10 cellular contexts compared by ENCODE assay signal in the genomic region with DNA sequence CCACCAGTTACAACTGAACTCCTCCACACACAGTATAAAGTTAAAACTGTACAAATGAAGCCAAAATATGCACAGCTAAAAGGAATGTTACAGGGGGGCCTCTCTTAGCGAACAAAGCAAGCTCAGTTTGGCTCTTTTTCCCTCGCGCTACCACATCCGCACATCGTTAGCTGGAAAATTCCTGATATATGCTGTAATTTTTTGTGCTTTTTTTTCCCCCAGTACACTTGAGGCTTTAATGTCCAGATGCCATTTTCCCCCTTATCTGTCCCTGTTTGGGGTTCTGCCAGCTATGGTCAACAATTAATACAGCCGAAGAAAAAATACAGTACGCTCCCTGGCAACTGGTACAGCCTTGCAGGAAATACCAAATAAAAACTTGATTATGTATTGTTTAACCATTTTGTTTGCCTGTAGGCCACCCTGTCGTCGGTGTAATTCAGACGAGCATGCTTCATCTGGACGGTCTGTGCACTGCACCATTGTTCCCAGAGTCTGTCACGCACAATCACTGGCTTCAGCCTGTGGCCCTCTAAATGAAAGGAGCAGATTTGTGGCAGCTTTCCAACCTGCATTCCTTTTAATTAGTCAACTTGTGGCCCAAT.
DNase-seq lines count a peak whose midpoint lies in the region; ATAC-seq and TF ChIP-seq lines count a peak whose summit lies in the region.
"Had no signal": no experiment of that assay in that cellular context is flagged by ENCODE, and none has a peak within 500 bp of the region (broad histone marks: within the 10 kb centered on the region; RNA-seq: fewer than 3 reads in every experiment).

No MANE protein-coding gene starts in this region.

- H3K79me2 ChIP-seq in osteoblast (ENCODE audit: insufficient read depth, low read length) = peaks cover 55% of the 10 kb centered on the region

- H3K9me3 ChIP-seq in BE2C (no peaks in the 10 kb centered on the region), RWPE2 (ENCODE audit: severe bottlenecking) (no peaks in the 10 kb centered on the region), osteoblast (ENCODE audit: low read depth, low read length) (no peaks in the 10 kb centered on the region)

- no peaks in the 10 kb centered on the region for H3K27me3 Mint-ChIP-seq in activated T-cell treated with anti-CD3 and anti-CD28 coated beads, Interleukin-2, amount 50 U/mL, for 72 hours (ENCODE audit: low read depth)
- H3K27me3 Mint-ChIP-seq: dendritic cell treated with granulocyte-macrophage colony-stimulating factor and Interleukin-4, amounts not matched to agents 40 ng/mL and 50 ng/mL, for 4 days; IgD-negative memory B cell had no signal

- H3K27ac ChIP-seq in RWPE2 (ENCODE audit: poor library complexity, severe bottlenecking) (peak overlapping the region; percentile 69), osteoblast (ENCODE audit: low read depth, low read length) (peak overlapping the region; percentile 89)

- H2AFZ ChIP-seq in osteoblast (ENCODE audit: low read length) = no peak overlapping the region

- peak overlapping the region; percentile 72 for H3K4me2 ChIP-seq in osteoblast (ENCODE audit: insufficient read depth, low read length)

- peaks cover 4% of the 10 kb centered on the region in 2 donors for H3K9me3 Mint-ChIP-seq in activated T-cell treated with anti-CD3 and anti-CD28 coated beads, Interleukin-2, amount 50 U/mL, for 72 hours
- H3K9me3 Mint-ChIP-seq: dendritic cell treated with granulocyte-macrophage colony-stimulating factor and Interleukin-4, amounts not matched to agents 40 ng/mL and 50 ng/mL, for 4 days; IgD-negative memory B cell had no signal

- H3K4me3 Mint-ChIP-seq in activated T-cell treated with anti-CD3 and anti-CD28 coated beads, Interleukin-2, amount 50 U/mL, for 72 hours = no peak overlapping the region
- H3K4me3 Mint-ChIP-seq: dendritic cell treated with granulocyte-macrophage colony-stimulating factor and Interleukin-4, amounts not matched to agents 40 ng/mL and 50 ng/mL, for 4 days; IgD-negative memory B cell had no signal

- no peaks in the 10 kb centered on the region for H3K27me3 ChIP-seq in BE2C
- no peaks in the 10 kb centered on the region for H3K27me3 ChIP-seq in RWPE2 (ENCODE audit: insufficient read depth, poor library complexity, severe bottlenecking)
- no peaks in the 10 kb centered on the region for H3K27me3 ChIP-seq in osteoblast (ENCODE audit: insufficient read depth, low read length)

- H3K4me3 ChIP-seq in BE2C (ENCODE audit: low read depth, low read length) (0 out of 2 replicates have a peak overlapping the region, but pooled peaks have one; percentile 9), RWPE2 (ENCODE audit: severe bottlenecking) (no peak overlapping the region), fibroblast of villous mesenchyme (ENCODE audit: low read depth, low read length) (peak overlapping the region; percentile 29), osteoblast (ENCODE audit: insufficient read depth, low read length) (peak overlapping the region; percentile 20)

- ATAC-seq in RWPE2 (ENCODE audit: low read depth) = peak; percentile 58
- no peak for ATAC-seq in GM18511 (IDR thresholded peaks at IDR 0.05; ENCODE audit: unreplicated experiment)
- ATAC-seq in activated T-cell treated with anti-CD3 and anti-CD28 coated beads, Interleukin-2, amount 50 U/mL, for 72 hours (replicated peaks in 1 of 2) = no peak

- H3K4me1 ChIP-seq in BE2C (peaks cover 30% of the 10 kb centered on the region), RWPE2 (ENCODE audit: insufficient read depth, poor library complexity, severe bottlenecking) (peaks cover 28% of the 10 kb centered on the region), osteoblast (ENCODE audit: insufficient read depth, low read length) (peaks cover 51% of the 10 kb centered on the region)

- peaks cover 4 to 32% of the 10 kb centered on the region in 2 donors for H3K36me3 Mint-ChIP-seq in activated T-cell treated with anti-CD3 and anti-CD28 coated beads, Interleukin-2, amount 50 U/mL, for 72 hours (ENCODE audit: insufficient read depth in 2 of 2)

- no peaks in the 10 kb centered on the region for H4K20me1 ChIP-seq in osteoblast (ENCODE audit: insufficient read depth, low read length)

- peaks cover 46% of the 10 kb centered on the region for H3K4me1 Mint-ChIP-seq in activated T-cell treated with anti-CD3 and anti-CD28 coated beads, Interleukin-2, amount 50 U/mL, for 72 hours (ENCODE audit: low read depth)

- no peak for TF ChIP-seq CTCF in BE2C (IDR thresholded peaks at IDR 0.05; ENCODE audit: low read depth, low read length)
- TF ChIP-seq CTCF in RWPE2 (IDR thresholded peaks at IDR 0.05; ENCODE audit: poor library complexity, severe bottlenecking) = no peak
- TF ChIP-seq CTCF in fibroblast of villous mesenchyme (IDR thresholded peaks at IDR 0.05; ENCODE audit: insufficient read depth, low read depth, low read length) = no peak
- TF ChIP-seq CTCF in osteoblast (IDR thresholded peaks at IDR 0.05; ENCODE audit: extremely low read depth, low read depth, low read length) = no peak

- H3K36me3 ChIP-seq in BE2C (0 out of 2 replicates have a peak, but pooled peaks cover 2% of the 10 kb centered on the region), RWPE2 (ENCODE audit: low read depth) (peaks cover 6% of the 10 kb centered on the region; the same call in 1 of the 2 replicates), osteoblast (ENCODE audit: insufficient read depth, low read length) (no peaks in the 10 kb centered on the region)

- no peak overlapping the region for H3K27ac Mint-ChIP-seq in activated T-cell treated with anti-CD3 and anti-CD28 coated beads, Interleukin-2, amount 50 U/mL, for 72 hours
- H3K27ac Mint-ChIP-seq: dendritic cell treated with granulocyte-macrophage colony-stimulating factor and Interleukin-4, amounts not matched to agents 40 ng/mL and 50 ng/mL, for 4 days; IgD-negative memory B cell had no signal

- DNase-seq in BE2C (peak; percentile 67), RWPE2 (ENCODE audit: low spot score) (no peak), fibroblast of villous mesenchyme (ENCODE audit: low read depth) (peak; percentile 77), osteoblast (ENCODE audit: insufficient read length, low spot score, missing footprints) (peak; percentile 83)
- DNase-seq in activated naive CD4-positive, alpha-beta T cell treated with Interleukin-2 at 50 U/mL for 16 hours = no peak
- DNase-seq in activated CD8-positive, alpha-beta memory T cell treated with anti-CD3 and anti-CD28 coated beads, Interleukin-2, amount 50 U/mL, for 48 hours = no peak
- no peak for DNase-seq in activated T-cell treated with anti-CD3 and anti-CD28 coated beads, Interleukin-2, amount 50 U/mL, for 72 hours

Comparison
In these comparisons a context has a peak if more than half of its experiments do, and no peak if none do; other contexts are left out.
1. DNase-seq: peak in BE2C (single experiment), fibroblast of villous mesenchyme (single experiment) and osteoblast (single experiment); none in RWPE2 (single experiment), activated naive CD4-positive, alpha-beta T cell treated with Interleukin-2 at 50 U/mL for 16 hours (single experiment), activated CD8-positive, alpha-beta memory T cell treated with anti-CD3 and anti-CD28 coated beads, Interleukin-2, amount 50 U/mL, for 48 hours (single experiment) and activated T-cell treated with anti-CD3 and anti-CD28 coated beads, Interleukin-2, amount 50 U/mL, for 72 hours (0 of 2).